Comparison of ENCODE assay signal across 8 cellular contexts in genomic region chr6:37432590-37432915, GRCh38. TPM values are rescaled to one million over a fixed set of nuclear protein-coding genes. Genes with fewer than 3 reads are reported as not detected.
DNase-seq lines count a peak whose midpoint lies in the region; ATAC-seq and TF ChIP-seq lines count a peak whose summit lies in the region.

No MANE protein-coding gene starts in this region.

- ATAC-seq in GM19035 (IDR thresholded peaks at IDR 0.05; ENCODE audit: unreplicated experiment) (no peak), HG03571 (IDR thresholded peaks at IDR 0.05; ENCODE audit: unreplicated experiment) (no peak)

- peaks cover 6% of the 10 kb centered on the region; the same call in 1 of the 2 replicates for H3K4me1 ChIP-seq in HUES48 (ENCODE audit: control insufficient read depth, insufficient read depth, low read length)
- peaks cover 4 to 9% of the 10 kb centered on the region in 2 donors for H3K4me1 ChIP-seq in mucosa of rectum (ENCODE audit: control insufficient read depth in 2 of 2, insufficient read depth in 2 of 2, low read length in 2 of 2)

- H3K27me3 ChIP-seq in HUES48 (ENCODE audit: control insufficient read depth, insufficient read depth, low read length) (no peaks in the 10 kb centered on the region), mucosa of rectum (ENCODE audit: control insufficient read depth in 2 of 2, insufficient read depth in 2 of 2, low read length in 2 of 2) (no peaks in the 10 kb centered on the region)

- H3K36me3 ChIP-seq in HUES48 (ENCODE audit: control insufficient read depth, insufficient read depth, low read length): peaks cover 19% of the 10 kb centered on the region
- H3K36me3 ChIP-seq in mucosa of rectum (ENCODE audit: control insufficient read depth in 2 of 2, insufficient read depth in 2 of 2, low read length in 2 of 2): peaks cover 11 to 16% of the 10 kb centered on the region in 2 donors

- DNase-seq in GM10266 (ENCODE audit: extremely low spot score) (peak; percentile 16), cerebellum (ENCODE audit: low spot score) (peak; percentile 58), OCI-M2 (lab: John Stamatoyannopoulos, UW; ENCODE audit: unreplicated experiment) (no peak)
- no peak for DNase-seq in effector CD4-positive, alpha-beta T cell

- H3K9ac ChIP-seq in HUES48 (ENCODE audit: low read depth, low read length) (peak overlapping the region; percentile 73), mucosa of rectum (ENCODE audit: low read depth in 1 of 2, low read length in 2 of 2) (peak overlapping the region; percentile 79 to 87)

- H3K4me3 ChIP-seq in HUES48 (ENCODE audit: low read depth, low read length) (peak overlapping the region; percentile 87), mucosa of rectum (ENCODE audit: low read length in 2 of 2) (peak overlapping the region; percentile 94)

- H3K9me3 ChIP-seq in HUES48 (ENCODE audit: control insufficient read depth, insufficient read depth, low read length) (no peaks in the 10 kb centered on the region), mucosa of rectum (ENCODE audit: control insufficient read depth in 2 of 2, low read length in 2 of 2) (no peaks in the 10 kb centered on the region)

- H3K27ac ChIP-seq in HUES48 (ENCODE audit: low read depth, low read length) (peak overlapping the region; percentile 82), mucosa of rectum (ENCODE audit: low read depth in 2 of 2, low read length in 2 of 2) (peak overlapping the region; percentile 60 to 89)

- TF ChIP-seq CTCF in GM10266 (IDR thresholded peaks at IDR 0.05; ENCODE audit: control insufficient read depth, insufficient read depth, low read depth, missing control alignments): no peak

RNA-seq across cellular contexts. Expression of gene CMTR1, which starts 0.5 kb away (rescaled TPM):
- total RNA-seq in cerebellum: 38.0 TPM

Comparison
In these comparisons a context has a peak if more than half of its experiments do, and no peak if none do; other contexts are left out.
1. DNase-seq: peak in GM10266 (single experiment) and cerebellum (single experiment); none in OCI-M2 (single experiment) and effector CD4-positive, alpha-beta T cell (single experiment).